Comparison of ENCODE assay signal across 13 cellular contexts in the genomic region with DNA sequence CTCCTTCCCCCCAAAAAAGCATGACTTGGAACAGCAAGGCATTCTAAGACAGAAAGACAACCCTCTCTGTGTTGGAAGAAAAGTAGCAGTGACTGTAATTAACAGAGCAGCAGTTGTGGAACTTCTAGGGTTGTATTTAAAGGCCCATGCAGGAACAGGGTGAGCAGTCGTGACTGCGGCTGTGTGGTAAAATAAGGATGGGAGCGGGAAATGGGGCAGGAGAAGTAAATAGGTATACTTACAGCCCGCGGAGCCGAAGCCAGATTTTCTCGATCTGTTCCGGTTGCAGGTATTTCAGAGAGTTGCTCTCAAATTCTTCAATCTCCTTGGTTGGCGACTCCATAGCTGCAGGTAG. TPM values are rescaled to one million over a fixed set of nuclear protein-coding genes. Genes with fewer than 3 reads are reported as not detected.
DNase-seq lines count a peak whose midpoint lies in the region; ATAC-seq, FAIRE-seq and TF ChIP-seq lines count a peak whose summit lies in the region.
"Had no signal": no experiment of that assay in that cellular context is flagged by ENCODE, and none has a peak within 500 bp of the region (broad histone marks: within the 10 kb centered on the region; RNA-seq: fewer than 3 reads in every experiment).

No MANE protein-coding gene starts in this region.

- H3K4me3 ChIP-seq in colonic mucosa = peak overlapping the region; percentile 30
- peak overlapping the region; percentile 65 for H3K4me3 ChIP-seq in kidney epithelial cell (ENCODE audit: low read depth, low read length)
- peak overlapping the region; percentile 12 to 53 (median 52) for H3K4me3 ChIP-seq in skeletal muscle tissue (ENCODE audit: low read length in 3 of 3)

- TF ChIP-seq POLR2A in H54 (IDR thresholded peaks at IDR 0.05; ENCODE audit: low read depth, low read length) = no peak

- no peak for ATAC-seq in GM18519 (IDR thresholded peaks at IDR 0.05; ENCODE audit: low FRiP score, unreplicated experiment)
- ATAC-seq in HG03342 (IDR thresholded peaks at IDR 0.05; ENCODE audit: unreplicated experiment) = no peak
- no peak for ATAC-seq in HG03457 (IDR thresholded peaks at IDR 0.05; ENCODE audit: unreplicated experiment)

- H3K4me1 ChIP-seq in colonic mucosa (no peaks in the 10 kb centered on the region), skeletal muscle tissue (ENCODE audit: control insufficient read depth in 3 of 3, insufficient read depth in 3 of 3, low read length in 3 of 3) (peaks cover 2 to 3% (median 3%) of the 10 kb centered on the region in 3 donors)
- H3K4me1 ChIP-seq: testis had no signal

- H3K9ac ChIP-seq in colonic mucosa (ENCODE audit: low read depth in 2 of 2, low read length in 2 of 2) (no peak overlapping the region), skeletal muscle tissue (ENCODE audit: low read depth in 1 of 3, low read length in 3 of 3) (peak overlapping the region in 1 of 3 donors; percentile 54)

- TF ChIP-seq CTCF in colonic mucosa (IDR thresholded peaks at IDR 0.05) (no peak), kidney epithelial cell (IDR thresholded peaks at IDR 0.05; ENCODE audit: insufficient read depth, low read length, poor library complexity, severe bottlenecking) (no peak)

- peak; percentile 52 for DNase-seq in H54 (ENCODE audit: insufficient read length, low spot score)
- DNase-seq in colonic mucosa = no peak
- DNase-seq in kidney epithelial cell (ENCODE audit: low read depth) = no peak
- no peak for DNase-seq in NCI-H2227 treated with DMSO at 0.1 percent for 48 hours (lab: John Stamatoyannopoulos, UW)
- DNase-seq: kidney glomerular epithelial cell, NCI-H2107, testis had no signal

- FAIRE-seq in H54 (lab: Jason Lieb, UNC) = no peak
- FAIRE-seq: GM18507 had no signal

- H3K9me3 ChIP-seq in colonic mucosa = no peaks in the 10 kb centered on the region
- H3K9me3 ChIP-seq in skeletal muscle tissue (ENCODE audit: control insufficient read depth in 3 of 3, low read length in 3 of 3) = no peaks in the 10 kb centered on the region
- H3K9me3 ChIP-seq: testis had no signal

- peaks cover 20% of the 10 kb centered on the region for H3K27me3 ChIP-seq in colonic mucosa
- peaks cover 10% of the 10 kb centered on the region for H3K27me3 ChIP-seq in kidney epithelial cell (ENCODE audit: control insufficient read depth, insufficient read depth, low read length)
- H3K27me3 ChIP-seq in skeletal muscle tissue (ENCODE audit: control insufficient read depth in 3 of 3, insufficient read depth in 3 of 3, low read length in 3 of 3) = peaks cover 16 to 28% (median 24%) of the 10 kb centered on the region in 3 donors
- H3K27me3 ChIP-seq: testis had no signal

- H3K27ac ChIP-seq in colonic mucosa (no peak overlapping the region), skeletal muscle tissue (ENCODE audit: low read depth, low read length) (no peak overlapping the region)
- H3K27ac ChIP-seq: testis had no signal

- intact Hi-C loops in colonic mucosa (cut with DNase I) = no loop called here

- H3K36me3 ChIP-seq in colonic mucosa (no peaks in the 10 kb centered on the region), kidney epithelial cell (ENCODE audit: control insufficient read depth, insufficient read depth, low read length) (no peaks in the 10 kb centered on the region), skeletal muscle tissue (ENCODE audit: control insufficient read depth in 3 of 3, insufficient read depth in 3 of 3, low read length in 3 of 3) (no peaks in the 10 kb centered on the region)

RNA-seq across cellular contexts. Expression of gene PDE1C, which starts 0.2 kb away (rescaled TPM):
- total RNA-seq in colonic mucosa = 1 to 10 TPM; 1.2 to 2.7 TPM
- total RNA-seq in kidney epithelial cell = 2.3 and 2.6 TPM in 2 replicates
- total RNA-seq in skeletal muscle tissue = 2.1 TPM
- total RNA-seq: activated CD8-positive, alpha-beta memory T cell treated with anti-CD3 and anti-CD28 coated beads for 36 hours had no signal
